Comparison of ENCODE assay signal across 10 cellular contexts in the genomic region with DNA sequence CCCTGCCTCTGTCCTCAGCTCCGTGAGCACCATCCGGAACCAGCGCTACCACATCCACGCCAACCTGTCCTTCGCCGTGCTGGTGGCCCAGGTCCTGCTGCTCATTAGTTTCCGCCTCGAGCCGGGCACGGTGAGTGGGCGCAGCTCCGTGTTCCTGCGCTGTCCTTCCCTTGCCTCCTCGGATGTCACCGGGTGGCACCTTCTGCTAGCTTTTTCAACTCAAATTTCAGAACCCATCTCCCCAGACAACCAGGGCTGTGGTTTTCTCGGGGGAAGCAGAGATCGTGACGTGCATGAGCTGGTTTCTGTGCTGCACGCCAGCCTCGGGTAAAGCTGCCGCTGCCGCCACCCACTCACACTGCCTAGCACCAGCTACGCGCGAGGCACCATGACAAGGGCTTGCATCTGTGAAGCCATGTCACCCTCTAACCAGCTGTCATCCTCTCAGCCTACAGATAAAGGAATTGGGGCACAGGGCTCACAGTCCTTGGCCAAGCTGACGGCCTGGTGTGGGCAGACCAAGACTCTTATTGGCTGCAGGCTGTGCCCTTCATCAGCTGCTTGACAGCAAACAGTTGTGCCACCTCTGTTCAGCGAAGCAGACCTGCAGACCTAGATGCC.
DNase-seq lines count a peak whose midpoint lies in the region; ATAC-seq and TF ChIP-seq lines count a peak whose summit lies in the region.
"Had no signal": no experiment of that assay in that cellular context is flagged by ENCODE, and none has a peak within 500 bp of the region (broad histone marks: within the 10 kb centered on the region; RNA-seq: fewer than 3 reads in every experiment).

No MANE protein-coding gene starts in this region.

- H3K4me1 Mint-ChIP-seq in activated CD8-positive, alpha-beta T cell treated with anti-CD3 and anti-CD28 coated beads, Interleukin-2, amount 10 ng/mL, durations not matched to agents 7 days and 5 days (ENCODE audit: low read depth): peaks cover 20% of the 10 kb centered on the region
- peaks cover 9% of the 10 kb centered on the region for H3K4me1 Mint-ChIP-seq in glutamatergic neuron (ENCODE audit: low read depth, unreplicated experiment)

- H3K4me3 Mint-ChIP-seq in activated CD8-positive, alpha-beta T cell treated with anti-CD3 and anti-CD28 coated beads, Interleukin-2, amount 10 ng/mL, durations not matched to agents 7 days and 5 days: peak overlapping the region; percentile 12
- no peak overlapping the region for H3K4me3 Mint-ChIP-seq in glutamatergic neuron (ENCODE audit: unreplicated experiment)

- no peaks in the 10 kb centered on the region for H3K36me3 Mint-ChIP-seq in activated CD8-positive, alpha-beta T cell treated with anti-CD3 and anti-CD28 coated beads, Interleukin-2, amount 10 ng/mL, durations not matched to agents 7 days and 5 days (ENCODE audit: low read depth)
- peaks cover 6% of the 10 kb centered on the region for H3K36me3 Mint-ChIP-seq in glutamatergic neuron (ENCODE audit: unreplicated experiment)

- no peaks in the 10 kb centered on the region for H3K9me3 Mint-ChIP-seq in activated CD8-positive, alpha-beta T cell treated with anti-CD3 and anti-CD28 coated beads, Interleukin-2, amount 10 ng/mL, durations not matched to agents 7 days and 5 days (ENCODE audit: insufficient read depth)
- peaks cover 5% of the 10 kb centered on the region for H3K9me3 Mint-ChIP-seq in glutamatergic neuron (ENCODE audit: unreplicated experiment)

- no peak for TF ChIP-seq CTCF in glutamatergic neuron (IDR thresholded peaks at IDR 0.05; ENCODE audit: partially characterized antibody, unreplicated experiment)

- ATAC-seq in GM19452 (IDR thresholded peaks at IDR 0.05; ENCODE audit: unreplicated experiment) (peak; percentile 34), HG03342 (IDR thresholded peaks at IDR 0.05; ENCODE audit: unreplicated experiment) (no peak), GM18505 (IDR thresholded peaks at IDR 0.05; ENCODE audit: unreplicated experiment) (no peak), HG02885 (IDR thresholded peaks at IDR 0.05; ENCODE audit: poor library complexity, unreplicated experiment) (no peak)
- ATAC-seq in activated CD8-positive, alpha-beta T cell treated with anti-CD3 and anti-CD28 coated beads, Interleukin-2, amount 10 ng/mL, durations not matched to agents 7 days and 5 days: peak; percentile 53

- H3K27me3 Mint-ChIP-seq in activated CD8-positive, alpha-beta T cell treated with anti-CD3 and anti-CD28 coated beads, Interleukin-2, amount 10 ng/mL, durations not matched to agents 7 days and 5 days (ENCODE audit: low read depth): peaks cover 2% of the 10 kb centered on the region
- H3K27me3 Mint-ChIP-seq in glutamatergic neuron (ENCODE audit: unreplicated experiment): peaks cover 2% of the 10 kb centered on the region

- peak; percentile 54 for DNase-seq in activated CD8-positive, alpha-beta T cell treated with anti-CD3 and anti-CD28 coated beads, Interleukin-2, amount 10 ng/mL, durations not matched to agents 7 days and 5 days
- peak; percentile 13 for DNase-seq in glutamatergic neuron
- peak; percentile 5 for DNase-seq in stimulated activated CD8-positive, alpha-beta memory T cell treated with anti-CD3 and anti-CD28 coated beads, Interleukin-15, amount 100 ng/mL, for 1 hour (ENCODE audit: low read depth)
- DNase-seq in DMS 273 treated with DMSO at 0.1 percent for 48 hours (lab: John Stamatoyannopoulos, UW): no peak
- DNase-seq: effector CD4-positive, alpha-beta T cell; GOT3 had no signal

- CTCF ChIA-PET in activated CD8-positive, alpha-beta T cell treated with anti-CD3 and anti-CD28 coated beads, Interleukin-2, amount 10 ng/mL, durations not matched to agents 7 days and 5 days (lab: Charles Lee): interaction anchor here (0.7 to 6.8 kb wide), 14 partner anchors 10 to 724 kb away, joined by 3 to 104 read pairs (median 4); no protein-coding TSS in a partner anchor

- peak overlapping the region; percentile 27 for H3K27ac Mint-ChIP-seq in activated CD8-positive, alpha-beta T cell treated with anti-CD3 and anti-CD28 coated beads, Interleukin-2, amount 10 ng/mL, durations not matched to agents 7 days and 5 days
- no peak overlapping the region for H3K27ac Mint-ChIP-seq in glutamatergic neuron (ENCODE audit: unreplicated experiment)

- POLR2A ChIA-PET in activated CD8-positive, alpha-beta T cell treated with anti-CD3 and anti-CD28 coated beads, Interleukin-2, amount 10 ng/mL, durations not matched to agents 7 days and 5 days (lab: Charles Lee): interaction anchor here (0.6 kb wide), 2 partner anchors 290 to 605 kb away, joined by 3 read pairs; partner anchors contain the start of gene SFSWAP

- TF ChIP-seq POLR2A in GM18505 (IDR thresholded peaks at IDR 0.05; ENCODE audit: borderline replicate concordance, extremely low read depth, insufficient read depth, insufficient read length): no peak

Comparison
In these comparisons a context has a peak if more than half of its experiments do, and no peak if none do; other contexts are left out.
1. ATAC-seq: peak in GM19452 (single experiment) and activated CD8-positive, alpha-beta T cell treated with anti-CD3 and anti-CD28 coated beads, Interleukin-2, amount 10 ng/mL, durations not matched to agents 7 days and 5 days (single experiment); none in HG03342 (single experiment), GM18505 (single experiment) and HG02885 (single experiment).